ENCODE assay signal across 1 cellular context in genomic region chr2:44803100-44803424, GRCh38.
TF ChIP-seq lines count a peak whose summit lies in the region.

No MANE protein-coding gene starts in this region.

TF ChIP-seq in GM23338, 12 proteins besides CTCF, POLR2A, EP300 and RAD21 (continued from another document):
- no peak for TF ChIP-seq REST (IDR thresholded peaks at IDR 0.05; ENCODE audit: unreplicated experiment)
TF ChIP-seq in GM23338: peak in this region for 0.
